Comparison of ENCODE assay signal across 10 cellular contexts in genomic region chr19:38838208-38838985, GRCh38. TPM values are rescaled to one million over a fixed set of nuclear protein-coding genes. Genes with fewer than 3 reads are reported as not detected.
DNase-seq lines count a peak whose midpoint lies in the region; ATAC-seq, FAIRE-seq and TF ChIP-seq lines count a peak whose summit lies in the region.
"Had no signal": no experiment of that assay in that cellular context is flagged by ENCODE, and none has a peak within 500 bp of the region (broad histone marks: within the 10 kb centered on the region; RNA-seq: fewer than 3 reads in every experiment).

No MANE protein-coding gene starts in this region.

- no peak overlapping the region for H3K9ac ChIP-seq in endothelial cell of umbilical vein (replicated peaks; ENCODE audit: extremely low read depth, insufficient read depth, low read length)

- H3K9me3 Mint-ChIP-seq in activated CD4-positive, alpha-beta T cell treated with anti-CD3 and anti-CD28 coated beads, Interleukin-2, amount 10 ng/mL, durations not matched to agents 24 days and 14 days = no peaks in the 10 kb centered on the region

- TF ChIP-seq CTCF in endothelial cell of umbilical vein (IDR thresholded peaks at IDR 0.05; ENCODE audit: extremely low read depth in 1 of 2, insufficient read depth in 1 of 2, low read depth in 1 of 2, low read length in 2 of 2) = no peak

- H3K4me1 Mint-ChIP-seq in activated CD4-positive, alpha-beta T cell treated with anti-CD3 and anti-CD28 coated beads, Interleukin-2, amount 10 ng/mL, durations not matched to agents 24 days and 14 days = peaks cover 41% of the 10 kb centered on the region

- peaks cover 22% of the 10 kb centered on the region for H3K79me2 ChIP-seq in endothelial cell of umbilical vein (ENCODE audit: control insufficient read depth, insufficient read depth, low read length)

- H3K27me3 Mint-ChIP-seq in activated CD4-positive, alpha-beta T cell treated with anti-CD3 and anti-CD28 coated beads, Interleukin-2, amount 10 ng/mL, durations not matched to agents 24 days and 14 days = no peaks in the 10 kb centered on the region

- no peak overlapping the region for H3K4me3 ChIP-seq in endothelial cell of umbilical vein (replicated peaks in 1 of 3; ENCODE audit: insufficient read depth in 1 of 3, low read depth in 1 of 3, low read length in 3 of 3)

- peaks cover 77% of the 10 kb centered on the region for H3K36me3 Mint-ChIP-seq in activated CD4-positive, alpha-beta T cell treated with anti-CD3 and anti-CD28 coated beads, Interleukin-2, amount 10 ng/mL, durations not matched to agents 24 days and 14 days (ENCODE audit: low read depth)

- H3K9me3 ChIP-seq in endothelial cell of umbilical vein (replicated peaks; ENCODE audit: control insufficient read depth, insufficient read depth, low read length) = no peaks in the 10 kb centered on the region

- H3K4me3 Mint-ChIP-seq in activated CD4-positive, alpha-beta T cell treated with anti-CD3 and anti-CD28 coated beads, Interleukin-2, amount 10 ng/mL, durations not matched to agents 24 days and 14 days = peak overlapping the region; percentile 28

- no peaks in the 10 kb centered on the region for H3K9me1 ChIP-seq in endothelial cell of umbilical vein (replicated peaks; ENCODE audit: control insufficient read depth, extremely low read depth, insufficient read depth, low read length)

- dilution Hi-C loops in endothelial cell of umbilical vein (cut with MboI; ENCODE audit: extremely low pct_ligation_motif_present, low sequenced_read_pairs) = no loop called here

- no peak overlapping the region for H2AFZ ChIP-seq in endothelial cell of umbilical vein (ENCODE audit: low read depth, low read length)

- FAIRE-seq in G401.6 (lab: Jason Lieb, UNC) (peak; percentile 13), endothelial cell of umbilical vein (lab: Jason Lieb, UNC) (no peak)

- CTCF ChIA-PET in endothelial cell of umbilical vein (lab: Charles Lee) = no interaction called here

- no peak overlapping the region for H3K27ac ChIP-seq in endothelial cell of umbilical vein (ENCODE audit: insufficient read depth, low read depth, low read length)

- no peak for DNase-seq in activated CD4-positive, alpha-beta T cell treated with anti-CD3 and anti-CD28 coated beads, Interleukin-2, amount 10 ng/mL, durations not matched to agents 24 days and 14 days
- DNase-seq in endothelial cell of umbilical vein (ENCODE audit: low read depth, low spot score) = no peak
- DNase-seq in stimulated activated CD4-positive, alpha-beta T cell treated with anti-CD3 and anti-CD28 coated beads, Interleukin-12 subunit alpha, Interleukin-12 subunit beta, amount 100 ng/mL, for 48 hours (ENCODE audit: low read depth in 2 of 3, low spot score in 1 of 3) = peak; percentile 30 to 61 (median 46)
- DNase-seq in NCI-H1105 treated with DMSO at 0.1 percent for 48 hours (lab: John Stamatoyannopoulos, UW) = no peak
- DNase-seq in posterior vena cava (ENCODE audit: low spot score) = no peak
- no peak for DNase-seq in OCI-M1 (lab: John Stamatoyannopoulos, UW)

- BruUV-seq in endothelial cell of umbilical vein (replicated peaks; lab: Mats Ljungman, UMichigan) = no TSS peak

- no peaks in the 10 kb centered on the region for H3K4me1 ChIP-seq in endothelial cell of umbilical vein (ENCODE audit: control insufficient read depth, extremely low read depth, insufficient read depth, low read length)

- POLR2A ChIA-PET in endothelial cell of umbilical vein (lab: Charles Lee) = no interaction called here

- intact Hi-C loops in activated CD4-positive, alpha-beta T cell treated with anti-CD3 and anti-CD28 coated beads, Interleukin-2, amount 10 ng/mL, durations not matched to agents 24 days and 14 days (cut with micrococcal nuclease) = no loop called here
- intact Hi-C loops in endothelial cell of umbilical vein (cut with micrococcal nuclease) = no loop called here
- intact Hi-C loops in posterior vena cava (cut with DNase I) = loop anchor here in 1 of 2 donors (10.0 kb wide), 2 partner anchors 104 to 194 kb away; partner anchors contain the start of gene ACTN4

- TF ChIP-seq POLR2A in endothelial cell of umbilical vein (IDR thresholded peaks at IDR 0.05; ENCODE audit: low read depth, low read length) = peak; percentile 20

- no peaks in the 10 kb centered on the region for H3K27me3 ChIP-seq in endothelial cell of umbilical vein (ENCODE audit: control insufficient read depth in 2 of 2, insufficient read depth in 2 of 2, low read length in 2 of 2)

- no peak for ATAC-seq in HG03175 (IDR thresholded peaks at IDR 0.05; ENCODE audit: unreplicated experiment)

- H3K27ac Mint-ChIP-seq in activated CD4-positive, alpha-beta T cell treated with anti-CD3 and anti-CD28 coated beads, Interleukin-2, amount 10 ng/mL, durations not matched to agents 24 days and 14 days = peak overlapping the region; percentile 85

- peaks cover 49 to 66% of the 10 kb centered on the region in 2 experiments for H3K36me3 ChIP-seq in endothelial cell of umbilical vein (ENCODE audit: control insufficient read depth in 2 of 2, extremely low read depth in 1 of 2, insufficient read depth in 2 of 2, low read length in 2 of 2)

- H4K20me1 ChIP-seq in endothelial cell of umbilical vein (replicated peaks; ENCODE audit: control insufficient read depth, extremely low read depth, insufficient read depth, low read length) = no peaks in the 10 kb centered on the region

- H3K4me2 ChIP-seq in endothelial cell of umbilical vein (ENCODE audit: insufficient read depth, low read length) = no peak overlapping the region

RNA-seq across cellular contexts. Expression of gene ECH1, which starts 6.8 kb away (rescaled TPM):
- 129 and 130 TPM in 2 replicates for total RNA-seq in activated CD4-positive, alpha-beta T cell treated with anti-CD3 and anti-CD28 coated beads, Interleukin-2, amount 10 ng/mL, durations not matched to agents 24 days and 14 days
- 62.5 and 69.7 TPM in 2 replicates for total RNA-seq in endothelial cell of umbilical vein
- polyA plus RNA-seq in endothelial cell of umbilical vein = 71.8 and 74.1 TPM in 2 replicates
- 52.3 and 57.0 TPM in 2 replicates for polyA plus RNA-seq in endothelial cell of umbilical vein (2011; cell fraction: cytosol; rRNA removed)
- 38.2 and 39.7 TPM in 2 replicates for polyA plus RNA-seq in endothelial cell of umbilical vein (2011; cell fraction: nucleus; rRNA removed)
- 75.4 and 111 TPM in 2 replicates for polyA plus RNA-seq in endothelial cell of umbilical vein (2012)
- polyA minus RNA-seq in endothelial cell of umbilical vein = 49.6 and 51.8 TPM in 2 replicates
- 68.2 TPM for polyA minus RNA-seq in endothelial cell of umbilical vein (2011; cell fraction: cytosol; rRNA and poly(A)+ RNA removed)
- 11.0 and 11.4 TPM in 2 replicates for polyA minus RNA-seq in endothelial cell of umbilical vein (2011; cell fraction: nucleus; rRNA and poly(A)+ RNA removed)
- 100 to 1,000 TPM; 100 to 158 TPM for total RNA-seq in posterior vena cava

RNA-seq across cellular contexts. Expression of gene HNRNPL, which starts 11.4 kb away (rescaled TPM):
- total RNA-seq in activated CD4-positive, alpha-beta T cell treated with anti-CD3 and anti-CD28 coated beads, Interleukin-2, amount 10 ng/mL, durations not matched to agents 24 days and 14 days = 686 and 695 TPM in 2 replicates
- total RNA-seq in endothelial cell of umbilical vein (427 and 451 TPM in 2 replicates), posterior vena cava (100 to 1,000 TPM; 191 to 194 TPM)
- 243 and 305 TPM in 2 replicates for polyA plus RNA-seq in endothelial cell of umbilical vein
- 292 and 332 TPM in 2 replicates for polyA plus RNA-seq in endothelial cell of umbilical vein (2011; cell fraction: cytosol; rRNA removed)
- 413 and 435 TPM in 2 replicates for polyA plus RNA-seq in endothelial cell of umbilical vein (2011; cell fraction: nucleus; rRNA removed)
- polyA plus RNA-seq in endothelial cell of umbilical vein (2012) = 320 and 351 TPM in 2 replicates
- 381 and 414 TPM in 2 replicates for polyA minus RNA-seq in endothelial cell of umbilical vein
- polyA minus RNA-seq in endothelial cell of umbilical vein (2011; cell fraction: cytosol; rRNA and poly(A)+ RNA removed) = 162 TPM
- polyA minus RNA-seq in endothelial cell of umbilical vein (2011; cell fraction: nucleus; rRNA and poly(A)+ RNA removed) = 133 and 168 TPM in 2 replicates

RNA-seq across cellular contexts. Expression of gene LGALS4, which starts 25.7 kb away (rescaled TPM):
- 1.3 and 1.7 TPM in 2 replicates for total RNA-seq in activated CD4-positive, alpha-beta T cell treated with anti-CD3 and anti-CD28 coated beads, Interleukin-2, amount 10 ng/mL, durations not matched to agents 24 days and 14 days
- 0.44 TPM in 1 of 2 replicates, not detected in the other for total RNA-seq in endothelial cell of umbilical vein
- 0.19 and 0.22 TPM in 2 replicates for polyA plus RNA-seq in endothelial cell of umbilical vein
- not detected in 2 replicates for polyA plus RNA-seq in endothelial cell of umbilical vein (2011; cell fraction: cytosol; rRNA removed)
- 0.91 and 1.5 TPM in 2 replicates for polyA plus RNA-seq in endothelial cell of umbilical vein (2011; cell fraction: nucleus; rRNA removed)
- polyA plus RNA-seq in endothelial cell of umbilical vein (2012) = 0.53 TPM in 1 of 2 replicates, not detected in the other
- not detected in 2 replicates for polyA minus RNA-seq in endothelial cell of umbilical vein
- polyA minus RNA-seq in endothelial cell of umbilical vein (2011; cell fraction: cytosol; rRNA and poly(A)+ RNA removed) = not detected
- 0.72 TPM in 1 of 2 replicates, not detected in the other for polyA minus RNA-seq in endothelial cell of umbilical vein (2011; cell fraction: nucleus; rRNA and poly(A)+ RNA removed)
- total RNA-seq in posterior vena cava = under 1 TPM in 1 of 2 donors, not detected in 1; 0.86 TPM
- total RNA-seq: G401 had no signal

RNA-seq across cellular contexts. Expression of gene RINL, which starts 39.7 kb away (rescaled TPM):
- total RNA-seq in activated CD4-positive, alpha-beta T cell treated with anti-CD3 and anti-CD28 coated beads, Interleukin-2, amount 10 ng/mL, durations not matched to agents 24 days and 14 days = 62.7 and 68.9 TPM in 2 replicates
- total RNA-seq in endothelial cell of umbilical vein (6.6 and 10.1 TPM in 2 replicates), posterior vena cava (1 to 10 TPM; 5.8 to 6.1 TPM)
- 4.7 and 5.3 TPM in 2 replicates for polyA plus RNA-seq in endothelial cell of umbilical vein
- polyA plus RNA-seq in endothelial cell of umbilical vein (2011; cell fraction: cytosol; rRNA removed) = 3.3 and 4.7 TPM in 2 replicates
- 4.1 and 6.6 TPM in 2 replicates for polyA plus RNA-seq in endothelial cell of umbilical vein (2011; cell fraction: nucleus; rRNA removed)
- polyA plus RNA-seq in endothelial cell of umbilical vein (2012) = 6.0 and 6.2 TPM in 2 replicates
- 2.8 and 4.9 TPM in 2 replicates for polyA minus RNA-seq in endothelial cell of umbilical vein
- polyA minus RNA-seq in endothelial cell of umbilical vein (2011; cell fraction: cytosol; rRNA and poly(A)+ RNA removed) = 2.4 TPM
- polyA minus RNA-seq in endothelial cell of umbilical vein (2011; cell fraction: nucleus; rRNA and poly(A)+ RNA removed) = 0.96 and 1.4 TPM in 2 replicates

RNA-seq across cellular contexts. Expression of gene LGALS7B, which starts 49.4 kb away (rescaled TPM):
- not detected in 2 replicates for total RNA-seq in activated CD4-positive, alpha-beta T cell treated with anti-CD3 and anti-CD28 coated beads, Interleukin-2, amount 10 ng/mL, durations not matched to agents 24 days and 14 days
- total RNA-seq in endothelial cell of umbilical vein = not detected in 2 replicates
- not detected in 2 replicates for polyA plus RNA-seq in endothelial cell of umbilical vein
- polyA plus RNA-seq in endothelial cell of umbilical vein (2011; cell fraction: cytosol; rRNA removed) = not detected in 2 replicates
- 0.81 TPM in 1 of 2 replicates, not detected in the other for polyA plus RNA-seq in endothelial cell of umbilical vein (2011; cell fraction: nucleus; rRNA removed)
- polyA plus RNA-seq in endothelial cell of umbilical vein (2012) = not detected in 2 replicates
- not detected in 2 replicates for polyA minus RNA-seq in endothelial cell of umbilical vein
- polyA minus RNA-seq in endothelial cell of umbilical vein (2011; cell fraction: cytosol; rRNA and poly(A)+ RNA removed) = not detected
- not detected in 2 replicates for polyA minus RNA-seq in endothelial cell of umbilical vein (2011; cell fraction: nucleus; rRNA and poly(A)+ RNA removed)
- total RNA-seq in posterior vena cava = not detected
- total RNA-seq: fibroblast of villous mesenchyme, G401 had no signal

Comparison
In these comparisons a context has a peak if more than half of its experiments do, and no peak if none do; other contexts are left out.
1. DNase-seq: peak in stimulated activated CD4-positive, alpha-beta T cell treated with anti-CD3 and anti-CD28 coated beads, Interleukin-12 subunit alpha, Interleukin-12 subunit beta, amount 100 ng/mL, for 48 hours (3 of 3); none in activated CD4-positive, alpha-beta T cell treated with anti-CD3 and anti-CD28 coated beads, Interleukin-2, amount 10 ng/mL, durations not matched to agents 24 days and 14 days (single experiment), endothelial cell of umbilical vein (single experiment), NCI-H1105 treated with DMSO at 0.1 percent for 48 hours (single experiment), posterior vena cava (single experiment) and OCI-M1 (single experiment).